In the genomic region with DNA sequence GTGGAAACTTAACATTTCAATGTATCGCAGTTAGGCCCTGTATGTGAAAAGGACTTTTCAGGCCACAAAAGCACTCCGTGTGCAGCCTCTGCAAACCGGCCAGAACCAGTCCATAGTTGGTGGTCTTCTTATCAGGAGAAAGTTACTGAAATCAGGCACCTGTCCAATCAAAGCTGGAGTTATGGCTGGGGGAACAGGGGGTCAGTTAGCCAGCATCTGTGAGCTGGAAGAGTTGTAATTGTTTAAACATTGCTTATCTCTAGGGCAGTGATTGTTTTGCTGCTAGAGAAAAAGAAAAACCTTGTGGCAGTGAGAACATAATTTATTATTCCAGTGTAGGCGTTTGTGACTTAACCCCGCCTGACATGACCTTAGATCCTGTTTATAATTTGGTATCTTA, we compare ENCODE assay signal across 8 cellular contexts.
"Had no signal": no experiment of that assay in that cellular context is flagged by ENCODE, and none has a peak within 500 bp of the region (broad histone marks: within the 10 kb centered on the region; RNA-seq: fewer than 3 reads in every experiment).

No MANE protein-coding gene starts in this region.

- H3K4me1 Mint-ChIP-seq: IgD-negative memory B cell had no signal

- FAIRE-seq: HepG2, HTR-8/SVneo, K562 had no signal

- H3K4me3 ChIP-seq: K562 had no signal

- DNase-seq: IMR-90, KBM-7, KG1 had no signal

- H3K27ac Mint-ChIP-seq: IgD-negative memory B cell had no signal

- H3K27ac ChIP-seq: HL-60 had no signal

- H3K27me3 Mint-ChIP-seq: IgD-negative memory B cell had no signal

- H3K4me3 Mint-ChIP-seq: IgD-negative memory B cell had no signal

- H3K36me3 Mint-ChIP-seq: IgD-negative memory B cell had no signal

- ATAC-seq: HepG2, K562 had no signal
